8 cellular contexts compared by ENCODE assay signal in genomic region chr18:63366270-63366990, GRCh38. TPM values are rescaled to one million over a fixed set of nuclear protein-coding genes. Genes with fewer than 3 reads are reported as not detected.
A peak's percentile ranks its signal among the peaks of the same experiment; 100 is the strongest.
DNase-seq lines count a peak whose midpoint lies in the region; ATAC-seq and TF ChIP-seq lines count a peak whose summit lies in the region.

No MANE protein-coding gene starts in this region.

- peaks cover 21% of the 10 kb centered on the region for H3K9me3 Mint-ChIP-seq in nephron progenitor cell

- H3K36me3 Mint-ChIP-seq in nephron progenitor cell (ENCODE audit: low read depth) = peaks cover 41% of the 10 kb centered on the region

- in situ Hi-C loops in ACHN (cut with HindIII; ENCODE audit: low pct_ligation_motif_present, low pct_unique_long_range_greater_than_20kb, low sequenced_read_pairs) = no loop called here

- no peaks in the 10 kb centered on the region for H3F3A ChIP-seq in OCI-LY1 (ENCODE audit: insufficient read depth, low read length)

- ATAC-seq in GM18520 (IDR thresholded peaks at IDR 0.05; ENCODE audit: unreplicated experiment) = peak; percentile 5
- peak; percentile 32 for ATAC-seq in HG03097 (IDR thresholded peaks at IDR 0.05; ENCODE audit: low FRiP score, unreplicated experiment)
- ATAC-seq in stimulated activated naive CD8-positive, alpha-beta T cell treated with anti-CD3 and anti-CD28 coated beads, Interleukin-15, Interleukin-2, amounts not matched to agents 100 U/mL and 50 U/mL, for 24 hours = peak; percentile 76

- H4K20me1 ChIP-seq in OCI-LY1 (ENCODE audit: insufficient read depth, low read length) (no peaks in the 10 kb centered on the region), fibroblast of lung (ENCODE audit: control insufficient read depth, extremely low read depth, insufficient read depth, low read length) (no peaks in the 10 kb centered on the region)

- H3K9ac ChIP-seq in OCI-LY1 (ENCODE audit: low read length) = peak overlapping the region; percentile 76
- H3K9ac ChIP-seq in fibroblast of lung (ENCODE audit: insufficient read depth, low read length) = peak overlapping the region; percentile 97

- H3K4me1 ChIP-seq in OCI-LY1 (ENCODE audit: insufficient read depth, low read length, severe bottlenecking) = peaks cover 18% of the 10 kb centered on the region
- H3K4me1 ChIP-seq in fibroblast of lung (ENCODE audit: control insufficient read depth, extremely low read depth, insufficient read depth, low read length) = no peaks in the 10 kb centered on the region

- H3K4me3 ChIP-seq in OCI-LY1 (ENCODE audit: low read depth, low read length, poor library complexity, severe bottlenecking) = peak overlapping the region; percentile 99
- peak overlapping the region; percentile 77 to 98 (median 93) for H3K4me3 ChIP-seq in fibroblast of lung (replicated peaks in 1 of 4; ENCODE audit: control extremely low read depth in 1 of 4, insufficient read depth in 1 of 4, low read depth in 3 of 4, low read length in 4 of 4)

- no peak overlapping the region for H3K27ac Mint-ChIP-seq in nephron progenitor cell

- H3K4me2 ChIP-seq in OCI-LY1 (ENCODE audit: low read length) = peak overlapping the region; percentile 69
- H3K4me2 ChIP-seq in fibroblast of lung (ENCODE audit: extremely low read depth, insufficient read depth, low read length) = peak overlapping the region; percentile 88

- TF ChIP-seq CTCF in OCI-LY1 (IDR thresholded peaks at IDR 0.05; ENCODE audit: low read length) (peak; percentile 3; the same call in 1 of the 2 replicates), fibroblast of lung (conservative IDR thresholded peaks at IDR 0.05 in 1 of 2, IDR thresholded peaks at IDR 0.05 in 1 of 2; ENCODE audit: low read depth in 1 of 2, low read length in 2 of 2) (no peak), nephron progenitor cell (IDR thresholded peaks at IDR 0.05) (no peak)

- H3K27me3 ChIP-seq in OCI-LY1 (ENCODE audit: insufficient read depth, low read length) (no peaks in the 10 kb centered on the region), fibroblast of lung (ENCODE audit: control insufficient read depth, insufficient read depth, low read length) (no peaks in the 10 kb centered on the region)

- H3K79me2 ChIP-seq in OCI-LY1 (ENCODE audit: insufficient read depth, low read length) (no peaks in the 10 kb centered on the region), fibroblast of lung (ENCODE audit: control insufficient read depth, insufficient read depth, low read length) (peaks cover 36% of the 10 kb centered on the region)

- peaks cover 12% of the 10 kb centered on the region for H3K27me3 Mint-ChIP-seq in nephron progenitor cell (ENCODE audit: low read depth, poor library complexity)

- H3K9me2 ChIP-seq in OCI-LY1 (ENCODE audit: low read depth, low read length) = no peaks in the 10 kb centered on the region

- DNase-seq in ACHN = peak; percentile 74
- peak; percentile 48 for DNase-seq in activated T-helper 1 cell treated with Interleukin-2 at 50 U/mL for 16 hours (ENCODE audit: low read depth)
- peak; percentile 45 to 77 for DNase-seq in fibroblast of lung (ENCODE audit: low read depth in 2 of 2)
- peak; percentile 37 for DNase-seq in nephron progenitor cell
- peak; percentile 75 for DNase-seq in stimulated activated naive CD8-positive, alpha-beta T cell treated with anti-CD3 and anti-CD28 coated beads, Interleukin-15, Interleukin-2, amounts not matched to agents 100 U/mL and 50 U/mL, for 24 hours

- 0 out of 2 replicates have a peak, but pooled peaks cover 3% of the 10 kb centered on the region for H3K9me3 ChIP-seq in OCI-LY1 (ENCODE audit: low read length)
- no peaks in the 10 kb centered on the region for H3K9me3 ChIP-seq in fibroblast of lung (ENCODE audit: control insufficient read depth, insufficient read depth, low read depth, low read length)

- no peak overlapping the region for H3K27ac ChIP-seq in OCI-LY1 (ENCODE audit: low read depth, low read length, poor library complexity, severe bottlenecking)
- peak overlapping the region; percentile 94 for H3K27ac ChIP-seq in fibroblast of lung (ENCODE audit: insufficient read depth, low read length)

- H3K36me3 ChIP-seq in OCI-LY1 (ENCODE audit: insufficient read depth, low read length) (peaks cover 9% of the 10 kb centered on the region; the same call in 1 of the 2 replicates), fibroblast of lung (ENCODE audit: control insufficient read depth, insufficient read depth, low read length) (peaks cover 6% of the 10 kb centered on the region)

- no peak overlapping the region; the same call in 1 of the 2 replicates for H2AFZ ChIP-seq in OCI-LY1 (ENCODE audit: low read length)
- H2AFZ ChIP-seq in fibroblast of lung (ENCODE audit: low read length) = peak overlapping the region; percentile 82

- peak overlapping the region; percentile 93 for H3K4me3 Mint-ChIP-seq in nephron progenitor cell

- H3K4me1 Mint-ChIP-seq in nephron progenitor cell = peaks cover 24% of the 10 kb centered on the region

RNA-seq across cellular contexts. Expression of gene KDSR, which starts 0.6 kb away (rescaled TPM):
- total RNA-seq in fibroblast of lung = 42.6 and 43.3 TPM in 2 replicates
- 54.1 and 61.8 TPM in 2 replicates for polyA plus RNA-seq in fibroblast of lung
- 44.2 and 54.7 TPM in 2 replicates for polyA plus RNA-seq in fibroblast of lung (2012)
- 42.8 and 193 TPM in 2 replicates for polyA minus RNA-seq in fibroblast of lung (ENCODE audit: low replicate concordance)

RNA-seq across cellular contexts. Expression of gene BCL2, which starts 46.9 kb away (rescaled TPM):
- total RNA-seq in fibroblast of lung = 3.6 and 9.0 TPM in 2 replicates
- 1.4 and 1.5 TPM in 2 replicates for polyA plus RNA-seq in fibroblast of lung
- polyA plus RNA-seq in fibroblast of lung (2012) = 1.1 and 1.5 TPM in 2 replicates
- 0.43 and 0.82 TPM in 2 replicates for polyA minus RNA-seq in fibroblast of lung (ENCODE audit: low replicate concordance)

RNA-seq across cellular contexts. Expression of gene VPS4B, which starts 55.8 kb away (rescaled TPM):
- total RNA-seq in fibroblast of lung = 48.0 and 52.0 TPM in 2 replicates
- polyA plus RNA-seq in fibroblast of lung = 31.9 and 38.0 TPM in 2 replicates
- polyA plus RNA-seq in fibroblast of lung (2012) = 30.4 and 32.1 TPM in 2 replicates
- 5.5 and 16.9 TPM in 2 replicates for polyA minus RNA-seq in fibroblast of lung (ENCODE audit: low replicate concordance)

Comparison
In these comparisons a context has a peak if more than half of its experiments do, and no peak if none do; other contexts are left out.
1. ATAC-seq: peak in every context shown above with its lines; median percentile 76 in stimulated activated naive CD8-positive, alpha-beta T cell treated with anti-CD3 and anti-CD28 coated beads, Interleukin-15, Interleukin-2, amounts not matched to agents 100 U/mL and 50 U/mL, for 24 hours; 32 in HG03097; 5 in GM18520.